Comparison of ENCODE assay signal across 1 cellular context in the genomic region with DNA sequence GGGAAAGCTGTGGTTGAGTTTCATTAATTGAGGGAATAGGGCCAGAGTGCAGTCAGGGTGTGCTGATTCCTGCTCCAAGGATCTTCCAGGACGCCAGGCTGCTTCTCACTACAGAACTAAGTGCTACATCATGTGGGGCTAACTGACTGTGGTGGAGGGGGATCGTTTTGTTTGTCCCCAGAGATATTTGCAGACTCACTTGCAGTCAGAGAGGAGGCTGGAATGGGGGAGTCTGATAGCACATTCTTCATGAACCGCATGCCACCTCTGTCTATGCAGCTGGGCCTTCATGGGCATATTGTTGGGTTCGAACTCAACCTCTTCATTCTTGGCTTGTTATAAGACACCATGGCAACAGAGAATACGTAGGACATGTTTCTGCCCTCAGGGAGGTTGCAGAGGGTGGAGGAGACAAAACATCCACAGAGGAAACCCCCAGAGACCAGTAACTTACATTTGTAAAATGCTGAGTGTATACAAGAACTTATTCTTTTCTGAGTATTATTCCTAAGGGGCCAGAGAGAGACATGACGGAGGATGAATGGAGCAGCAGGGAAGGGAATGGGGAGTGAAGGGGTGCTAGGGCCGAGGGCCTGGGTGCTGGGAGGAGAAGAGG.
TF ChIP-seq lines count a peak whose summit lies in the region.

No MANE protein-coding gene starts in this region.

TF ChIP-seq in IMR-90, 13 proteins besides CTCF, POLR2A, EP300 and RAD21:
- TF ChIP-seq RCOR1 (IDR thresholded peaks at IDR 0.05; ENCODE audit: insufficient replicate concordance, low read length) (no peak), CEBPB (IDR thresholded peaks at IDR 0.05; ENCODE audit: low read depth, low read length) (no peak), FOS (IDR thresholded peaks at IDR 0.05; ENCODE audit: low read depth, low read length) (no peak), RFX5 (IDR thresholded peaks at IDR 0.05; ENCODE audit: low read depth, low read length) (no peak), SMC3 (IDR thresholded peaks at IDR 0.05; ENCODE audit: low read depth, low read length) (no peak), CHD1 (IDR thresholded peaks at IDR 0.05; ENCODE audit: low read depth, low read length) (no peak), MAZ (IDR thresholded peaks at IDR 0.05; ENCODE audit: borderline replicate concordance, low read depth, low read length) (no peak), NFE2L2 (IDR thresholded peaks at IDR 0.05; ENCODE audit: low read depth, low read length) (no peak), MXI1 (IDR thresholded peaks at IDR 0.05; ENCODE audit: borderline replicate concordance, low read depth, low read length) (no peak), MAFK (IDR thresholded peaks at IDR 0.05; ENCODE audit: low read depth, low read length) (no peak)
- TF ChIP-seq, protein P1, sequence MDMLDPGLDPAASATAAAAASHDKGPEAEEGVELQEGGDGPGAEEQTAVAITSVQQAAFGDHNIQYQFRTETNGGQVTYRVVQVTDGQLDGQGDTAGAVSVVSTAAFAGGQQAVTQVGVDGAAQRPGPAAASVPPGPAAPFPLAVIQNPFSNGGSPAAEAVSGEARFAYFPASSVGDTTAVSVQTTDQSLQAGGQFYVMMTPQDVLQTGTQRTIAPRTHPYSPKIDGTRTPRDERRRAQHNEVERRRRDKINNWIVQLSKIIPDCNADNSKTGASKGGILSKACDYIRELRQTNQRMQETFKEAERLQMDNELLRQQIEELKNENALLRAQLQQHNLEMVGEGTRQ (IDR thresholded peaks at IDR 0.05; ENCODE audit: low read depth, low read length): no peak
- TF ChIP-seq, protein P2, sequence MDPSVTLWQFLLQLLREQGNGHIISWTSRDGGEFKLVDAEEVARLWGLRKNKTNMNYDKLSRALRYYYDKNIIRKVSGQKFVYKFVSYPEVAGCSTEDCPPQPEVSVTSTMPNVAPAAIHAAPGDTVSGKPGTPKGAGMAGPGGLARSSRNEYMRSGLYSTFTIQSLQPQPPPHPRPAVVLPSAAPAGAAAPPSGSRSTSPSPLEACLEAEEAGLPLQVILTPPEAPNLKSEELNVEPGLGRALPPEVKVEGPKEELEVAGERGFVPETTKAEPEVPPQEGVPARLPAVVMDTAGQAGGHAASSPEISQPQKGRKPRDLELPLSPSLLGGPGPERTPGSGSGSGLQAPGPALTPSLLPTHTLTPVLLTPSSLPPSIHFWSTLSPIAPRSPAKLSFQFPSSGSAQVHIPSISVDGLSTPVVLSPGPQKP (IDR thresholded peaks at IDR 0.05; ENCODE audit: borderline replicate concordance, low read depth, low read length): no peak
